In genomic region chr2:216775043-216775453, GRCh38 we compare ENCODE assay signal across 9 cellular contexts.
A peak's percentile ranks its signal among the peaks of the same experiment; 100 is the strongest.
DNase-seq lines count a peak whose midpoint lies in the region; ATAC-seq and TF ChIP-seq lines count a peak whose summit lies in the region.
"Had no signal": no experiment of that assay in that cellular context is flagged by ENCODE, and none has a peak within 500 bp of the region (broad histone marks: within the 10 kb centered on the region; RNA-seq: fewer than 3 reads in every experiment).

No MANE protein-coding gene starts in this region.

- H3K9me2 ChIP-seq in GM23248 (ENCODE audit: insufficient read depth) (no peaks in the 10 kb centered on the region), OCI-LY7 (ENCODE audit: insufficient read depth, low read length) (no peaks in the 10 kb centered on the region)

- H3K9me3 ChIP-seq in GM23248 (ENCODE audit: low read depth) (no peaks in the 10 kb centered on the region), OCI-LY7 (ENCODE audit: low read length) (no peaks in the 10 kb centered on the region)

- H2AFZ ChIP-seq in GM23248, result peak overlapping the region; percentile 46; the same call in 1 of the 2 replicates
- H2AFZ ChIP-seq in OCI-LY7 (ENCODE audit: low read length), result no peak overlapping the region

- CTCF ChIA-PET in RWPE1 (lab: Yijun Ruan, JAX), result interaction anchor here (1.0 kb wide), 1 partner anchor 389 kb away, joined by 3 read pairs; no protein-coding TSS in a partner anchor
- CTCF ChIA-PET in OCI-LY7 (lab: Charles Lee; ENCODE audit: unreplicated experiment), result no interaction called here

- TF ChIP-seq CTCF in RWPE1 (conservative IDR thresholded peaks at IDR 0.05; ENCODE audit: low read depth), result no peak
- TF ChIP-seq CTCF in fibroblast of mammary gland (conservative IDR thresholded peaks at IDR 0.05; ENCODE audit: control insufficient read depth, insufficient read depth, low read depth, low read length), result peak; percentile 5
- no peak for TF ChIP-seq CTCF in OCI-LY7 (conservative IDR thresholded peaks at IDR 0.05; ENCODE audit: low read length)

- H3K36me3 ChIP-seq in GM23248 (ENCODE audit: low read depth), result no peaks in the 10 kb centered on the region
- H3K36me3 ChIP-seq in OCI-LY7 (ENCODE audit: insufficient read depth, low read length), result no peaks in the 10 kb centered on the region

- POLR2A ChIA-PET in RWPE1 (lab: Yijun Ruan, JAX; ENCODE audit: low non-redundant PET) (no interaction called here), OCI-LY7 (lab: Charles Lee) (no interaction called here)

- 20 to 21% methylated on average over 5 of the region's 5 CpGs for WGBS in GM23248 (ENCODE audit: low coverage in 1 of 2, low lambda C conversion rate in 2 of 2, missing lambda C conversion rate in 2 of 2), 2 experiments

- peak overlapping the region; percentile 44 for H3K4me3 ChIP-seq in GM23248
- H3K4me3 ChIP-seq in fibroblast of mammary gland (ENCODE audit: control insufficient read depth, low read depth, low read length), result peak overlapping the region; percentile 32
- no peak overlapping the region for H3K4me3 ChIP-seq in OCI-LY7 (ENCODE audit: low read depth, low read length, poor library complexity, severe bottlenecking)

- H4K20me1 ChIP-seq in GM23248 (ENCODE audit: insufficient read depth), result no peaks in the 10 kb centered on the region
- H4K20me1 ChIP-seq in OCI-LY7 (ENCODE audit: insufficient read depth, low read length), result no peaks in the 10 kb centered on the region

- peaks cover 21% of the 10 kb centered on the region for H3K4me1 ChIP-seq in GM23248 (ENCODE audit: insufficient read depth)
- no peaks in the 10 kb centered on the region for H3K4me1 ChIP-seq in OCI-LY7 (ENCODE audit: insufficient read depth, low read length, poor library complexity, severe bottlenecking)

- in situ Hi-C loops in GM23248 (cut with MboI), result no loop called here

- DNase-seq in GM23248 (peak; percentile 97), RWPE1 (ENCODE audit: low spot score) (peak; percentile 80), fibroblast of mammary gland (ENCODE audit: low read depth) (peak; percentile 98), sciatic nerve (ENCODE audit: low spot score) (no peak), OCI-LY7 (ENCODE audit: low spot score) (no peak)
- DNase-seq in activated CD4-positive, CD25-positive, alpha-beta regulatory T cell (lab: John Stamatoyannopoulos, UW), result no peak
- DNase-seq in activated CD4-positive, alpha-beta T cell treated with anti-CD3 and anti-CD28 coated beads for 4 hours, result no peak
- DNase-seq: stimulated activated naive B cell treated with anti-CD40 and anti-IgM and Interleukin-4, amounts not matched to agents 10 μg/mL and 1 μg/mL and 100 μg/mL, for 72 hours had no signal

- peak overlapping the region; percentile 82 for H3K4me2 ChIP-seq in GM23248 (ENCODE audit: unreplicated experiment)
- no peak overlapping the region for H3K4me2 ChIP-seq in OCI-LY7 (ENCODE audit: low read length)

- peak overlapping the region; percentile 91 for H3K27ac ChIP-seq in GM23248
- no peak overlapping the region for H3K27ac ChIP-seq in RWPE1
- no peak overlapping the region for H3K27ac ChIP-seq in OCI-LY7 (ENCODE audit: low read depth, low read length, poor library complexity, severe bottlenecking)

- H3K79me2 ChIP-seq in GM23248 (ENCODE audit: insufficient read depth) (no peaks in the 10 kb centered on the region), OCI-LY7 (ENCODE audit: insufficient read depth, low read depth, low read length) (no peaks in the 10 kb centered on the region)

- peak overlapping the region; percentile 72 for H3K9ac ChIP-seq in GM23248

- intact Hi-C loops in sciatic nerve (cut with DNase I), result no loop called here
- intact Hi-C loops in OCI-LY7 (cut with micrococcal nuclease; ENCODE audit: unreplicated experiment), result no loop called here

- ATAC-seq in sciatic nerve (peak; percentile 77), GM21619 (IDR thresholded peaks at IDR 0.05; ENCODE audit: unreplicated experiment) (no peak)
- ATAC-seq: stimulated activated naive B cell treated with anti-CD40 and anti-IgM and Interleukin-4, amounts not matched to agents 10 μg/mL and 1 μg/mL and 100 μg/mL, for 72 hours had no signal

- no peaks in the 10 kb centered on the region for H3K27me3 ChIP-seq in GM23248 (replicated peaks; ENCODE audit: insufficient read depth)

- H3F3A ChIP-seq in GM23248 (ENCODE audit: insufficient read depth), result peaks cover 8% of the 10 kb centered on the region

- BruUV-seq in OCI-LY7 (replicated peaks; lab: Mats Ljungman, UMichigan), result no TSS peak

Comparison
In these comparisons a context has a peak if more than half of its experiments do, and no peak if none do; other contexts are left out.
1. DNase-seq: peak in GM23248 (single experiment), RWPE1 (single experiment) and fibroblast of mammary gland (single experiment); none in sciatic nerve (single experiment), activated CD4-positive, CD25-positive, alpha-beta regulatory T cell (0 of 4), OCI-LY7 (single experiment) and activated CD4-positive, alpha-beta T cell treated with anti-CD3 and anti-CD28 coated beads for 4 hours (0 of 2).